Comparison of ENCODE assay signal across 2 cellular contexts in genomic region chr3:159782724-159783421, GRCh38.
A peak's percentile ranks its signal among the peaks of the same experiment; 100 is the strongest.
TF ChIP-seq lines count a peak whose summit lies in the region.

No MANE protein-coding gene starts in this region.

TF ChIP-seq in A549, 52 proteins besides CTCF, POLR2A, EP300 and RAD21:
- TF ChIP-seq ESRRA (IDR thresholded peaks at IDR 0.05; ENCODE audit: borderline replicate concordance, low read length): no peak
- no peak for TF ChIP-seq ZNF302 (CRISPR knock-in tag; IDR thresholded peaks at IDR 0.05)
- no peak for TF ChIP-seq EHMT2 (IDR thresholded peaks at IDR 0.05; ENCODE audit: low read depth)
- TF ChIP-seq MYC (IDR thresholded peaks at IDR 0.05; ENCODE audit: borderline replicate concordance, low read length): no peak
- TF ChIP-seq SREBF2 (IDR thresholded peaks at IDR 0.05): no peak
- no peak for TF ChIP-seq RFX5 (IDR thresholded peaks at IDR 0.05)
- TF ChIP-seq GATA3 (IDR thresholded peaks at IDR 0.05; ENCODE audit: borderline replicate concordance): peak; percentile 81
- TF ChIP-seq JUN (IDR thresholded peaks at IDR 0.05): no peak
- no peak for TF ChIP-seq HOXA7 (CRISPR knock-in tag; IDR thresholded peaks at IDR 0.05)
- peak in 1 of 2 experiments; percentile 28; a peak in 1 of 4 replicates for TF ChIP-seq CEBPB (IDR thresholded peaks at IDR 0.05)
- peak; percentile 41; the same call in 1 of the 2 replicates for TF ChIP-seq JUNB (IDR thresholded peaks at IDR 0.05)
- TF ChIP-seq RCOR1 (IDR thresholded peaks at IDR 0.05; ENCODE audit: low read depth, low read length): no peak
- no peak for TF ChIP-seq TFCP2L1 (CRISPR knock-in tag; IDR thresholded peaks at IDR 0.05)
- TF ChIP-seq NR3C1 (IDR thresholded peaks at IDR 0.05): no peak
- TF ChIP-seq ZC3H11A (IDR thresholded peaks at IDR 0.05): no peak
- no peak for TF ChIP-seq CBX8 (IDR thresholded peaks at IDR 0.05)
- TF ChIP-seq HOXB5 (CRISPR knock-in tag; IDR thresholded peaks at IDR 0.05): no peak
- 0 out of 2 replicates have a peak, but pooled peaks have one; percentile 35 for TF ChIP-seq MAX (IDR thresholded peaks at IDR 0.05)
- peak; percentile 55; the same call in 1 of the 2 replicates for TF ChIP-seq REST (IDR thresholded peaks at IDR 0.05)
- TF ChIP-seq FOSL2 (IDR thresholded peaks at IDR 0.05): no peak
- TF ChIP-seq FOSL2 (CRISPR knock-in tag; IDR thresholded peaks at IDR 0.05): no peak
- TF ChIP-seq KDM5A (IDR thresholded peaks at IDR 0.05): no peak
- TF ChIP-seq FOXS1 (CRISPR knock-in tag; IDR thresholded peaks at IDR 0.05): no peak
- TF ChIP-seq HEYL (CRISPR knock-in tag; IDR thresholded peaks at IDR 0.05): no peak

TF ChIP-seq in HepG2, 621 proteins besides CTCF, POLR2A, EP300 and RAD21 (continues in another document):
- TF ChIP-seq PHF5A (CRISPR knock-in tag; IDR thresholded peaks at IDR 0.05; ENCODE audit: low read depth, unreplicated experiment) (no peak), ZNF329 (CRISPR knock-in tag; IDR thresholded peaks at IDR 0.05; ENCODE audit: low read depth) (no peak), FOSL2 (CRISPR knock-in tag; IDR thresholded peaks at IDR 0.05) (peak; percentile 75), HNF1A (IDR thresholded peaks at IDR 0.05; ENCODE audit: low read depth) (no peak), HNF1A (CRISPR knock-in tag; IDR thresholded peaks at IDR 0.05; ENCODE audit: borderline replicate concordance) (no peak), ZUFSP (CRISPR knock-in tag; IDR thresholded peaks at IDR 0.05; ENCODE audit: borderline replicate concordance) (no peak), ARID3A (IDR thresholded peaks at IDR 0.05; ENCODE audit: low read depth, low read length) (0 out of 2 replicates have a peak, but pooled peaks have one; percentile 20), RXRB (CRISPR knock-in tag; IDR thresholded peaks at IDR 0.05; ENCODE audit: borderline replicate concordance) (peak; percentile 65), EZH2 (conservative IDR thresholded peaks at IDR 0.05; ENCODE audit: low read depth, low read length) (no peak), MEIS2 (CRISPR knock-in tag; IDR thresholded peaks at IDR 0.05) (peak; percentile 46; the same call in 1 of the 2 replicates), CREM (IDR thresholded peaks at IDR 0.05) (peak; percentile 29; the same call in 1 of the 2 replicates), CREM (CRISPR knock-in tag; IDR thresholded peaks at IDR 0.05) (no peak), ZKSCAN5 (CRISPR knock-in tag; IDR thresholded peaks at IDR 0.05) (no peak), TCF7 (IDR thresholded peaks at IDR 0.05; ENCODE audit: low read depth) (peak; percentile 49; the same call in 1 of the 2 replicates), HMG20A (CRISPR knock-in tag; IDR thresholded peaks at IDR 0.05; ENCODE audit: borderline replicate concordance) (peak; percentile 70; the same call in 1 of the 2 replicates), MTA1 (CRISPR knock-in tag; IDR thresholded peaks at IDR 0.05; ENCODE audit: borderline replicate concordance) (no peak), HNF4A (CRISPR knock-in tag; IDR thresholded peaks at IDR 0.05) (0 out of 2 replicates have a peak, but pooled peaks have one; percentile 23), ZNF83 (CRISPR knock-in tag; IDR thresholded peaks at IDR 0.05; ENCODE audit: borderline replicate concordance) (no peak), TFAP4 (IDR thresholded peaks at IDR 0.05; ENCODE audit: borderline replicate concordance, low read depth) (peak; percentile 27; the same call in 1 of the 2 replicates), ZBTB46 (CRISPR knock-in tag; IDR thresholded peaks at IDR 0.05; ENCODE audit: borderline replicate concordance) (no peak), FOXO1 (CRISPR knock-in tag; IDR thresholded peaks at IDR 0.05) (0 out of 2 replicates have a peak, but pooled peaks have one; percentile 31), TIGD3 (CRISPR knock-in tag; IDR thresholded peaks at IDR 0.05; ENCODE audit: borderline replicate concordance) (no peak), ZNF768 (CRISPR knock-in tag; IDR thresholded peaks at IDR 0.05) (no peak), ETS1 (CRISPR knock-in tag; IDR thresholded peaks at IDR 0.05) (no peak), NBN (conservative IDR thresholded peaks at IDR 0.05) (no peak), KLF11 (CRISPR knock-in tag; IDR thresholded peaks at IDR 0.05) (no peak), HMG20B (CRISPR knock-in tag; conservative IDR thresholded peaks at IDR 0.05) (0 out of 2 replicates have a peak, but pooled peaks have one; percentile 43), GATAD1 (CRISPR knock-in tag; IDR thresholded peaks at IDR 0.05) (no peak), ZNF513 (CRISPR knock-in tag; conservative IDR thresholded peaks at IDR 0.05) (no peak), NR2C2 (CRISPR knock-in tag; IDR thresholded peaks at IDR 0.05; ENCODE audit: borderline replicate concordance) (no peak), TOE1 (CRISPR knock-in tag; IDR thresholded peaks at IDR 0.05) (no peak), ZNF276 (CRISPR knock-in tag; IDR thresholded peaks at IDR 0.05; ENCODE audit: low read depth) (no peak), ZSCAN31 (CRISPR knock-in tag; IDR thresholded peaks at IDR 0.05; ENCODE audit: low read depth) (no peak)
